Comparison of ENCODE assay signal across 9 cellular contexts in genomic region chrX:13110427-13111324, GRCh38.
A peak's percentile ranks its signal among the peaks of the same experiment; 100 is the strongest.
DNase-seq lines count a peak whose midpoint lies in the region; ATAC-seq and TF ChIP-seq lines count a peak whose summit lies in the region.
"Had no signal": no experiment of that assay in that cellular context is flagged by ENCODE, and none has a peak within 500 bp of the region (broad histone marks: within the 10 kb centered on the region; RNA-seq: fewer than 3 reads in every experiment).

No MANE protein-coding gene starts in this region.

- no peak overlapping the region for H3K4me3 Mint-ChIP-seq in effector memory CD8-positive, alpha-beta T cell

- H3K4me2 ChIP-seq in mesendoderm (ENCODE audit: low read length), result no peak overlapping the region

- in situ Hi-C loops in brain microvascular endothelial cell (cut with HindIII; ENCODE audit: low pct_ligation_motif_present, low sequenced_read_pairs), result no loop called here

- H3K79me1 ChIP-seq in mesendoderm (ENCODE audit: low read length), result no peaks in the 10 kb centered on the region

- no peak overlapping the region for H4K8ac ChIP-seq in mesendoderm (ENCODE audit: low read depth, low read length)

- H3K4me3 ChIP-seq in AG04449 (ENCODE audit: low read depth, low read length), result no peak overlapping the region
- no peak overlapping the region for H3K4me3 ChIP-seq in brain microvascular endothelial cell (ENCODE audit: low read depth, low read length)
- no peak overlapping the region for H3K4me3 ChIP-seq in mesendoderm (ENCODE audit: low read length)

- no peak overlapping the region for H2AK5ac ChIP-seq in mesendoderm (ENCODE audit: low read length)

- H3K4me1 ChIP-seq in mesendoderm (ENCODE audit: control insufficient read depth, low read depth, low read length), result no peaks in the 10 kb centered on the region

- H3K27ac Mint-ChIP-seq in effector memory CD8-positive, alpha-beta T cell, result no peak overlapping the region

- H4K5ac ChIP-seq in mesendoderm (ENCODE audit: low read length), result no peak overlapping the region

- H2BK120ac ChIP-seq in mesendoderm (ENCODE audit: low read depth, low read length), result no peak overlapping the region

- H2BK5ac ChIP-seq in mesendoderm (ENCODE audit: low read length), result no peak overlapping the region

- CTCF ChIA-PET in AG04449 (lab: Yijun Ruan, JAX), result no interaction called here

- H3K9ac ChIP-seq in mesendoderm (ENCODE audit: low read length), result no peak overlapping the region

- H3K27me3 Mint-ChIP-seq in effector memory CD8-positive, alpha-beta T cell, result no peaks in the 10 kb centered on the region

- H3K27ac ChIP-seq in brain microvascular endothelial cell (peak overlapping the region; percentile 93), mesendoderm (ENCODE audit: low read depth, low read length) (no peak overlapping the region)

- H3K36me3 Mint-ChIP-seq in effector memory CD8-positive, alpha-beta T cell (ENCODE audit: insufficient read depth), result no peaks in the 10 kb centered on the region

- DNase-seq in AG04449 (ENCODE audit: low read depth, low spot score), result peak; percentile 82
- DNase-seq in LHCN-M2 (ENCODE audit: low read depth), result peak; percentile 65
- DNase-seq in brain microvascular endothelial cell, result peak; percentile 95
- DNase-seq in mesendoderm, result peak; percentile 50
- no peak for DNase-seq in cerebellar cortex (ENCODE audit: low spot score)
- no peak for DNase-seq in effector memory CD8-positive, alpha-beta T cell
- DNase-seq: NCI-H1694 had no signal

- no peaks in the 10 kb centered on the region for H3K9me3 Mint-ChIP-seq in effector memory CD8-positive, alpha-beta T cell

- H3K23ac ChIP-seq in mesendoderm (ENCODE audit: low read length), result no peak overlapping the region

- no peaks in the 10 kb centered on the region for H3K36me3 ChIP-seq in brain microvascular endothelial cell (replicated peaks)
- H3K36me3 ChIP-seq in mesendoderm (ENCODE audit: control insufficient read depth, insufficient read depth, low read length), result no peaks in the 10 kb centered on the region

- TF ChIP-seq CTCF in AG04449 (IDR thresholded peaks at IDR 0.05; ENCODE audit: insufficient read depth, low read length, missing control alignments), result no peak
- TF ChIP-seq CTCF in brain microvascular endothelial cell (IDR thresholded peaks at IDR 0.05; ENCODE audit: low read depth, low read length, missing control alignments), result no peak

- H3K79me2 ChIP-seq in mesendoderm (ENCODE audit: control insufficient read depth, insufficient read depth, low read length), result no peaks in the 10 kb centered on the region

- no peaks in the 10 kb centered on the region for H3K4me1 Mint-ChIP-seq in effector memory CD8-positive, alpha-beta T cell (ENCODE audit: low read depth in 2 of 2)

- ATAC-seq in GM19395 (IDR thresholded peaks at IDR 0.05; ENCODE audit: unreplicated experiment) (no peak), HG03045 (IDR thresholded peaks at IDR 0.05; ENCODE audit: unreplicated experiment) (no peak)
- no peak for ATAC-seq in effector memory CD8-positive, alpha-beta T cell (replicated peaks)

- no peak overlapping the region for H3K4ac ChIP-seq in mesendoderm (ENCODE audit: low read depth, low read length)

- WGBS in mesendoderm (ENCODE audit: extremely low coverage, insufficient coverage, low lambda C conversion rate), result no CpG with 5 or more reads among the region's 10 CpGs

- no peak overlapping the region for H3K56ac ChIP-seq in mesendoderm (ENCODE audit: low read length)

- POLR2A ChIA-PET in AG04449 (lab: Yijun Ruan, JAX), result interaction anchor here (0.6 to 1.0 kb wide), 3 partner anchors 35 to 136 kb away, joined by 3 to 4 read pairs (median 4); partner anchors contain the start of gene TMSB4X

- no peaks in the 10 kb centered on the region for H3K27me3 ChIP-seq in brain microvascular endothelial cell (replicated peaks)
- no peaks in the 10 kb centered on the region for H3K27me3 ChIP-seq in mesendoderm (ENCODE audit: insufficient read depth, low read length, poor library complexity)

- H2BK15ac ChIP-seq in mesendoderm (replicated peaks; ENCODE audit: low read depth), result no peak overlapping the region

- H3K18ac ChIP-seq in mesendoderm (ENCODE audit: low read length), result no peak overlapping the region

Comparison
In these comparisons a context has a peak if more than half of its experiments do, and no peak if none do; other contexts are left out.
1. DNase-seq: peak in AG04449 (single experiment), LHCN-M2 (single experiment), brain microvascular endothelial cell (single experiment) and mesendoderm (single experiment); none in cerebellar cortex (single experiment) and effector memory CD8-positive, alpha-beta T cell (0 of 3).